In the genomic region with DNA sequence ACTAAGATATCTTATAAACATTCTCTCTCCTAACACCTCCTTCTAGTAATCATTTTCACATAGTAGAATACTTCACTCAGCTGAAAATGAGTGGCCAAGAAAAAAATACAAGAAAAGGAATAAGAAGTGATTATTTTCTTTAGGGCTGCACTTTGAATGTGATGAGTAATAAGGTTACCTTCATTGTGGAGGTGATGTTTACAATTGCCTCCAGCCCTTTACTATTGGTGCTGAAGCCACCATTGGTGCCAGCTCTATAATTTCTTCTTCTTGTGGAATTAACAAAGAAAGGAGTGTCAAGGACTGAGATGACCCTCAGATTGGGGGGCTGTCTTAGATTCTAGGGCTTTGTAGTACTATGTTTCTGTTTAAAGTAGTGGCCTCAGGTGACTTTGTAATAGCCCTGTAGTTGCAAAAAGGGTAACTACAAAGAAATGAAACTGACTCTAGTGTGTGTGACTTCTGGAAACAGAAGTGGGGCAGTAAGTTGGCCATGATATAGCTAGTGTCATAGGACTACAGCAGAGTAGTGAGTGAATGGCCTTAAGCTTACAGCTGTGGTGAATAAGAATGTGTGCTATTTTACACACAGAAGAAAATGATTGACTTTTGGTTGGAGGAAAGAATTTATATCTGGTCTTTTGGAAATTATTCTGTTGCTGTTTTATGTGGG, we compare ENCODE assay signal across 20 cellular contexts.
A peak's percentile ranks its signal among the peaks of the same experiment; 100 is the strongest.
DNase-seq lines count a peak whose midpoint lies in the region; ATAC-seq and TF ChIP-seq lines count a peak whose summit lies in the region.
"Had no signal": no experiment of that assay in that cellular context is flagged by ENCODE, and none has a peak within 500 bp of the region (broad histone marks: within the 10 kb centered on the region; RNA-seq: fewer than 3 reads in every experiment).

No MANE protein-coding gene starts in this region.

- H3K4me1 Mint-ChIP-seq in activated T-cell treated with anti-CD3 and anti-CD28 coated beads, Interleukin-2, amount 50 U/mL, for 4 hours (ENCODE audit: low read depth): no peaks in the 10 kb centered on the region
- H3K4me1 Mint-ChIP-seq: B cell had no signal

- H3K36me3 ChIP-seq in OCI-LY3 (replicated peaks; ENCODE audit: low read depth, low read length): peaks cover 29% of the 10 kb centered on the region

- H3K36me3 Mint-ChIP-seq in activated T-cell treated with anti-CD3 and anti-CD28 coated beads, Interleukin-2, amount 50 U/mL, for 4 hours (ENCODE audit: insufficient read depth): peaks cover 40% of the 10 kb centered on the region

- H3K9me3 ChIP-seq in OCI-LY3 (ENCODE audit: insufficient read depth, low read length): no peaks in the 10 kb centered on the region
- H3K9me3 ChIP-seq: stomach, vagina had no signal

- H3K4me1 ChIP-seq in OCI-LY3 (ENCODE audit: low read length): peaks cover 8% of the 10 kb centered on the region
- H3K4me1 ChIP-seq: parathyroid adenoma, stomach had no signal

- H3K9me3 Mint-ChIP-seq in activated T-cell treated with anti-CD3 and anti-CD28 coated beads, Interleukin-2, amount 50 U/mL, for 4 hours: no peaks in the 10 kb centered on the region
- H3K9me3 Mint-ChIP-seq: activated T-cell treated with anti-CD3 and anti-CD28 coated beads, Interleukin-2, amount 50 U/mL, for 24 hours had no signal

- no peak overlapping the region for H3K4me2 ChIP-seq in OCI-LY3 (ENCODE audit: low read length)
- H3K4me2 ChIP-seq: KMS-11 had no signal

- ATAC-seq in GM18909 (IDR thresholded peaks at IDR 0.05; ENCODE audit: poor library complexity, unreplicated experiment) (peak; percentile 64), GM21723 (IDR thresholded peaks at IDR 0.05; ENCODE audit: unreplicated experiment) (peak; percentile 66), HG03442 (IDR thresholded peaks at IDR 0.05; ENCODE audit: unreplicated experiment) (no peak), HG02763 (IDR thresholded peaks at IDR 0.05; ENCODE audit: unreplicated experiment) (no peak)
- no peak for ATAC-seq in activated T-cell treated with anti-CD3 and anti-CD28 coated beads, Interleukin-2, amount 50 U/mL, for 4 hours
- ATAC-seq: left colon had no signal

- H3K27me3 Mint-ChIP-seq in activated T-cell treated with anti-CD3 and anti-CD28 coated beads, Interleukin-2, amount 50 U/mL, for 4 hours (ENCODE audit: low read depth): no peaks in the 10 kb centered on the region
- H3K27me3 Mint-ChIP-seq: activated T-cell treated with anti-CD3 and anti-CD28 coated beads, Interleukin-2, amount 50 U/mL, for 24 hours; B cell had no signal

- H3K27ac ChIP-seq in OCI-LY3 (ENCODE audit: low read length): peak overlapping the region; percentile 24; the same call in 1 of the 2 replicates
- H3K27ac ChIP-seq: GM23248, KMS-11, parathyroid adenoma, stomach, vagina had no signal

- H3K9ac ChIP-seq in OCI-LY3 (ENCODE audit: low read length): no peak overlapping the region
- H3K9ac ChIP-seq: GM23248, KMS-11, parathyroid adenoma had no signal

- H3K27me3 ChIP-seq in OCI-LY3 (ENCODE audit: low read depth, low read length): no peaks in the 10 kb centered on the region
- H3K27me3 ChIP-seq: stomach, vagina had no signal

- H3K4me3 ChIP-seq in OCI-LY3 (ENCODE audit: low read length): no peak overlapping the region
- H3K4me3 ChIP-seq: GM23248, stomach, vagina had no signal

- H3K4me3 Mint-ChIP-seq in activated T-cell treated with anti-CD3 and anti-CD28 coated beads, Interleukin-2, amount 50 U/mL, for 4 hours: no peak overlapping the region
- H3K4me3 Mint-ChIP-seq: activated T-cell treated with anti-CD3 and anti-CD28 coated beads, Interleukin-2, amount 50 U/mL, for 24 hours; B cell had no signal

- H2AFZ ChIP-seq in OCI-LY3 (ENCODE audit: low read depth, low read length): no peak overlapping the region
- H2AFZ ChIP-seq: GM23248, parathyroid adenoma had no signal

- no peak for TF ChIP-seq CTCF in OCI-LY3 (IDR thresholded peaks at IDR 0.05; ENCODE audit: low read depth, low read length)

- no peaks in the 10 kb centered on the region for H4K20me1 ChIP-seq in OCI-LY3 (ENCODE audit: insufficient read depth, low read length)

- no peaks in the 10 kb centered on the region for H3K79me2 ChIP-seq in OCI-LY3 (ENCODE audit: low read length)
- H3K79me2 ChIP-seq: parathyroid adenoma had no signal

- DNase-seq in non-pigmented ciliary epithelial cell (ENCODE audit: low read depth): peak; percentile 1
- DNase-seq in activated T-cell treated with anti-CD3 and anti-CD28 coated beads, Interleukin-2, amount 50 U/mL, for 4 hours: no peak
- DNase-seq: activated CD4-positive, alpha-beta T cell treated with anti-CD3 and anti-CD28 coated beads for 1 hour; activated T-cell treated with anti-CD3 and anti-CD28 coated beads, Interleukin-2, amount 50 U/mL, for 24 hours; DMS 273 treated with DMSO at 0.1 percent for 48 hours; GM23248; left colon; NCI-H1417 treated with DMSO at 0.1 percent for 48 hours; SHP77 treated with DMSO at 0.1 percent for 48 hours; stimulated activated CD4-positive, alpha-beta T cell treated with anti-CD3 and anti-CD28 coated beads, Interleukin-12 subunit alpha, Interleukin-12 subunit beta, amount 100 ng/mL, for 4 hours; stomach had no signal

Comparison
In these comparisons a context has a peak if more than half of its experiments do, and no peak if none do; other contexts are left out.
1. ATAC-seq: peak in GM18909 (single experiment) and GM21723 (single experiment); none in HG03442 (single experiment), HG02763 (single experiment) and activated T-cell treated with anti-CD3 and anti-CD28 coated beads, Interleukin-2, amount 50 U/mL, for 4 hours (0 of 2).